In the genomic region with DNA sequence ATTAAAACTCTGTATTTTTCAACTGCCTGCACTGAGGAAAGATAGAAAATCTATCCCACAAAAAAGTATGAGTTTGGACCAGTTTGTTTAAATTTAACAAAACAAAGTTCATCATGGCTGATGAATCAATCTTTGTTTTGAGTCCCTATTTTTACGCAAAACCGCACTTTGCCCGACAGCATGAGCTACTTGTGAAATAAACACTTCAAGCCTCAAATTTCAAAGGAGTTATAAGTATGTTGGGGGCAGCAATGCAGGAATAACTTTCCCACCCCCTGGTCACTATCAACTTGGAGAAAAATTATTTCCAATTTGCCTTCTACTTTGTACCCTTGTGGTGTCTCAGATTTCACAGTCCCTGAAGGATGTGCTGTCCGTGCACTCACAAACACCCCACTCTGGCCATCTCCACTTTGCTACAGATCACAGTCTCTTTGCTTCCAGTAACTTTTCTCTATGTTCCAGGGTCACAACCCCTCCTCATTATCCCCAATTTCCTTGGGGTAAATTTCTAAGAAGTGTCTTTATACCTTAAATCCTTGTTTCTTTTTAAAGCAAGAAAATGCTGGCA, we compare ENCODE assay signal across 8 cellular contexts.
"Had no signal": no experiment of that assay in that cellular context is flagged by ENCODE, and none has a peak within 500 bp of the region (broad histone marks: within the 10 kb centered on the region; RNA-seq: fewer than 3 reads in every experiment).

No MANE protein-coding gene starts in this region.

- H2AFZ ChIP-seq: GM23248 had no signal

- H3K27ac ChIP-seq: GM23248, KMS-11 had no signal

- FAIRE-seq: HTR-8/SVneo had no signal

- H3K27me3 Mint-ChIP-seq: IgD-negative memory B cell had no signal

- H3K4me2 ChIP-seq: KMS-11 had no signal

- H3K27ac Mint-ChIP-seq: IgD-negative memory B cell had no signal

- H3K9me3 Mint-ChIP-seq: IgD-negative memory B cell had no signal

- DNase-seq: GM23248, GOT3, H7, HCEC 1CT, KBM-7 had no signal

- H3K4me3 ChIP-seq: GM23248 had no signal

- H3K4me3 Mint-ChIP-seq: IgD-negative memory B cell had no signal

- H3K9ac ChIP-seq: GM23248, KMS-11 had no signal
